ENCODE assay signal across 17 cellular contexts in genomic region chr17:28221751-28222414, GRCh38.
DNase-seq lines count a peak whose midpoint lies in the region; FAIRE-seq and TF ChIP-seq lines count a peak whose summit lies in the region.
"Had no signal": no experiment of that assay in that cellular context is flagged by ENCODE, and none has a peak within 500 bp of the region (broad histone marks: within the 10 kb centered on the region; RNA-seq: fewer than 3 reads in every experiment).

No MANE protein-coding gene starts in this region.

- H3K9me3 ChIP-seq in HEK293 (ENCODE audit: control insufficient read depth, insufficient read depth, low read depth, low read length), result no peaks in the 10 kb centered on the region
- no peaks in the 10 kb centered on the region for H3K9me3 ChIP-seq in CD4-positive, alpha-beta memory T cell (ENCODE audit: control insufficient read depth in 1 of 2, low read length in 2 of 2)
- H3K9me3 ChIP-seq: SJSA1 had no signal

- peaks cover 7 to 10% of the 10 kb centered on the region in 2 donors for H3K27me3 Mint-ChIP-seq in CD4-positive, alpha-beta memory T cell

- H3K4me1 ChIP-seq in HEK293 (ENCODE audit: control insufficient read depth, insufficient read depth, low read length), result no peaks in the 10 kb centered on the region
- H3K4me1 ChIP-seq in CD4-positive, alpha-beta memory T cell (ENCODE audit: insufficient read depth, low read length), result no peaks in the 10 kb centered on the region
- H3K4me1 ChIP-seq: SJSA1 had no signal

- intact Hi-C loops in CD4-positive, alpha-beta memory T cell (cut with micrococcal nuclease), result no loop called here

- H3K4me3 ChIP-seq in HEK293 (ENCODE audit: low read depth, low read length), result no peak overlapping the region
- no peak overlapping the region for H3K4me3 ChIP-seq in bronchial epithelial cell (ENCODE audit: low read depth, low read length)
- no peak overlapping the region for H3K4me3 ChIP-seq in CD4-positive, alpha-beta memory T cell (ENCODE audit: low read length in 2 of 2)
- H3K4me3 ChIP-seq: BLaER1 treated with 17β-estradiol and CSF1 and Interleukin-3, amounts not matched to agents 10 nM and 100 nM; PC-9; SJSA1 had no signal

- no peak overlapping the region for H3K4me3 Mint-ChIP-seq in CD4-positive, alpha-beta memory T cell

- H3K9me3 Mint-ChIP-seq in CD4-positive, alpha-beta memory T cell, result no peaks in the 10 kb centered on the region

- H3K27ac Mint-ChIP-seq in CD4-positive, alpha-beta memory T cell, result no peak overlapping the region

- TF ChIP-seq CTCF in HEK293 (tag by site-specific recombination; IDR thresholded peaks at IDR 0.05), result no peak
- TF ChIP-seq CTCF in bronchial epithelial cell (IDR thresholded peaks at IDR 0.05; ENCODE audit: insufficient read depth, low read length, severe bottlenecking), result no peak

- POLR2A ChIA-PET in HEK293 (lab: Yijun Ruan, JAX), result no interaction called here
- POLR2A ChIA-PET in CD4-positive, alpha-beta memory T cell (lab: Charles Lee; ENCODE audit: partially characterized antibody), result no interaction called here

- peak; percentile 36 for FAIRE-seq in bronchial epithelial cell (lab: Jason Lieb, UNC)
- FAIRE-seq: A204.1, GM19239, H54 had no signal

- no peaks in the 10 kb centered on the region; a peak in 1 of 3 replicates for H3K36me3 ChIP-seq in HEK293 (ENCODE audit: control insufficient read depth in 2 of 2, insufficient read depth in 1 of 2, low read length in 2 of 2)
- H3K36me3 ChIP-seq in bronchial epithelial cell (ENCODE audit: control insufficient read depth, insufficient read depth, low read length), result no peaks in the 10 kb centered on the region
- H3K36me3 ChIP-seq in CD4-positive, alpha-beta memory T cell (ENCODE audit: insufficient read depth, low read length), result no peaks in the 10 kb centered on the region
- H3K36me3 ChIP-seq: BLaER1 treated with 17β-estradiol and CSF1 and Interleukin-3, amounts not matched to agents 10 nM and 100 nM; SJSA1 had no signal

- H3K4me1 Mint-ChIP-seq in CD4-positive, alpha-beta memory T cell, result peaks cover 0 to under 1% (median 0%) of the 10 kb centered on the region in 4 donors

- no peaks in the 10 kb centered on the region for H3K27me3 ChIP-seq in bronchial epithelial cell (ENCODE audit: control insufficient read depth, insufficient read depth, low read length)
- peaks cover 9% of the 10 kb centered on the region for H3K27me3 ChIP-seq in CD4-positive, alpha-beta memory T cell (ENCODE audit: insufficient read depth, low read length)
- H3K27me3 ChIP-seq: BLaER1 treated with 17β-estradiol and CSF1 and Interleukin-3, amounts not matched to agents 10 nM and 100 nM; SJSA1 had no signal

- no peaks in the 10 kb centered on the region for H3K36me3 Mint-ChIP-seq in CD4-positive, alpha-beta memory T cell

- DNase-seq in Daoy (ENCODE audit: low read depth) (peak; percentile 32), bronchial epithelial cell (ENCODE audit: low read depth) (no peak), non-pigmented ciliary epithelial cell (ENCODE audit: low read depth) (peak; percentile 17), COLO668 (lab: John Stamatoyannopoulos, UW; ENCODE audit: unreplicated experiment) (no peak), NCI-H1417 treated with DMSO at 0.1 percent for 48 hours (lab: John Stamatoyannopoulos, UW) (no peak), NCI-H2029 treated with DMSO at 0.1 percent for 48 hours (lab: John Stamatoyannopoulos, UW) (no peak)
- no peak for DNase-seq in CD4-positive, alpha-beta memory T cell
- DNase-seq: DND-41, NCI-H187 treated with DMSO at 0.1 percent for 48 hours, NCI-H2171, PC-9 had no signal

- CTCF ChIA-PET in HEK293 (lab: Yijun Ruan, JAX), result no interaction called here
- CTCF ChIA-PET in CD4-positive, alpha-beta memory T cell (lab: Charles Lee; ENCODE audit: partially characterized antibody), result interaction anchor here (0.5 to 1.7 kb wide), 2 partner anchors 30 to 496 kb away, joined by 5 read pairs; no protein-coding TSS in a partner anchor

- no peak overlapping the region for H3K27ac ChIP-seq in HEK293 (ENCODE audit: extremely low read depth, low read depth, low read length)
- no peak overlapping the region for H3K27ac ChIP-seq in CD4-positive, alpha-beta memory T cell (ENCODE audit: low read depth, low read length)
- H3K27ac ChIP-seq: BLaER1 treated with 17β-estradiol and CSF1 and Interleukin-3, amounts not matched to agents 10 nM and 100 nM; PC-9; SJSA1 had no signal

TF ChIP-seq in HEK293, 187 proteins besides CTCF, POLR2A, EP300 and RAD21:
- TF ChIP-seq REPIN1 (tag by site-specific recombination; IDR thresholded peaks at IDR 0.05; ENCODE audit: low read depth) (no peak), ZNF792 (tag by site-specific recombination; IDR thresholded peaks at IDR 0.05) (no peak), EGR2 (tag by site-specific recombination; IDR thresholded peaks at IDR 0.05; ENCODE audit: low read depth) (peak; percentile 71), ZFP37 (tag by site-specific recombination; IDR thresholded peaks at IDR 0.05) (no peak), IKZF3 (tag by site-specific recombination; IDR thresholded peaks at IDR 0.05) (no peak), ZNF776 (tag by site-specific recombination; IDR thresholded peaks at IDR 0.05; ENCODE audit: borderline replicate concordance) (no peak), ZFHX2 (tag by site-specific recombination; conservative IDR thresholded peaks at IDR 0.05) (peak; percentile 80)

Comparison
In these comparisons a context has a peak if more than half of its experiments do, and no peak if none do; other contexts are left out.
1. DNase-seq: peak in Daoy (single experiment) and non-pigmented ciliary epithelial cell (single experiment); none in bronchial epithelial cell (single experiment), COLO668 (single experiment), NCI-H1417 treated with DMSO at 0.1 percent for 48 hours (single experiment), NCI-H2029 treated with DMSO at 0.1 percent for 48 hours (single experiment) and CD4-positive, alpha-beta memory T cell (0 of 5).